12 cellular contexts compared by ENCODE assay signal in the genomic region with DNA sequence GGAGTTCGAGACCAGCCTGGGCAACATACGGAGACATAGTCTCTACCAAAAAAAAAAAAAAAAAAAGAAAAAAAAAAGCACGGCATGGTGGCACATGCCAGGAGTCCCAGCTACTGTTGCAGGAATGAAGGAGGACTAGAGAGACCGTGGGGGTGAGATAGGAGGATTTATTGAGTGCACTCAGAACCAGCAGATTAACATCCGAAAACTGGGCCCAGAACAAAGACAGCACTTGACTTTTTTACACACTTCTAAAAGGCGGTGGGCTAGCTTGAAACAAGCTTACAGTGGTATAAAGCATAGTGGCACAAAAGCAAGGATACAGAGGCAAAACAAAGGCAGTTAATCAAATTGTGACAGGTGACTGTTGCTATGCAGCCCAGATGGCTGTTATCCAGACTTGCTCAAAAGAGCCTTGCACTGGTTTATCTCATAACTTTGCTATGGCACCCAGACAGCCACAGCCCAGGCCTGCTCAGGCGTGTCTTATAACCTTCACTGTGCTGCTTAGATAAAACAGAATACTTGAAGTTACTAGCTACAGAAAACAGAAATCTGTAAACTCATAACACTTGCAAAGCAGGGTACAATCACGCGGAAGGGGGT. TPM values are rescaled to one million over a fixed set of nuclear protein-coding genes. Genes with fewer than 3 reads are reported as not detected.
A peak's percentile ranks its signal among the peaks of the same experiment; 100 is the strongest.
DNase-seq lines count a peak whose midpoint lies in the region; ATAC-seq, FAIRE-seq and TF ChIP-seq lines count a peak whose summit lies in the region.
"Had no signal": no experiment of that assay in that cellular context is flagged by ENCODE, and none has a peak within 500 bp of the region (broad histone marks: within the 10 kb centered on the region; RNA-seq: fewer than 3 reads in every experiment).

No MANE protein-coding gene starts in this region.

- intact Hi-C loops in endothelial cell of umbilical vein (cut with micrococcal nuclease), result no loop called here
- intact Hi-C loops in uterus (cut with DNase I; ENCODE audit: low total_unique reads), result no loop called here

- no peaks in the 10 kb centered on the region for H3K4me1 Mint-ChIP-seq in activated naive CD4-positive, alpha-beta T cell treated with anti-CD3 and anti-CD28 coated beads, Interleukin-2, amount 50 U/mL, for 24 hours
- H3K4me1 Mint-ChIP-seq: CD8-positive, alpha-beta memory T cell had no signal

- no TSS peak for BruUV-seq in endothelial cell of umbilical vein (replicated peaks; lab: Mats Ljungman, UMichigan)

- CTCF ChIA-PET in endothelial cell of umbilical vein (lab: Charles Lee), result no interaction called here

- TF ChIP-seq POLR2A in endothelial cell of umbilical vein (IDR thresholded peaks at IDR 0.05; ENCODE audit: low read depth, low read length), result no peak
- no peak for TF ChIP-seq POLR2A in uterus (IDR thresholded peaks at IDR 0.05)

- dilution Hi-C loops in endothelial cell of umbilical vein (cut with MboI; ENCODE audit: extremely low pct_ligation_motif_present, low sequenced_read_pairs), result no loop called here

- H2AFZ ChIP-seq in endothelial cell of umbilical vein (ENCODE audit: low read depth, low read length), result no peak overlapping the region

- H3K9me1 ChIP-seq in endothelial cell of umbilical vein (replicated peaks; ENCODE audit: control insufficient read depth, extremely low read depth, insufficient read depth, low read length), result no peaks in the 10 kb centered on the region

- H3K36me3 Mint-ChIP-seq in activated naive CD4-positive, alpha-beta T cell treated with anti-CD3 and anti-CD28 coated beads, Interleukin-2, amount 50 U/mL, for 24 hours, result peaks cover 41% of the 10 kb centered on the region

- TF ChIP-seq CTCF in endothelial cell of umbilical vein (IDR thresholded peaks at IDR 0.05; ENCODE audit: extremely low read depth in 1 of 2, insufficient read depth in 1 of 2, low read depth in 1 of 2, low read length in 2 of 2) (no peak), uterus (IDR thresholded peaks at IDR 0.05) (no peak)

- H3K9me3 Mint-ChIP-seq in activated naive CD4-positive, alpha-beta T cell treated with anti-CD3 and anti-CD28 coated beads, Interleukin-2, amount 50 U/mL, for 24 hours, result peaks cover 35% of the 10 kb centered on the region

- H3K4me3 Mint-ChIP-seq in activated naive CD4-positive, alpha-beta T cell treated with anti-CD3 and anti-CD28 coated beads, Interleukin-2, amount 50 U/mL, for 24 hours, result no peak overlapping the region
- H3K4me3 Mint-ChIP-seq: dendritic cell treated with granulocyte-macrophage colony-stimulating factor and Interleukin-4, amounts not matched to agents 40 ng/mL and 50 ng/mL, for 4 days had no signal

- no peak for FAIRE-seq in endothelial cell of umbilical vein (lab: Jason Lieb, UNC)
- FAIRE-seq: keratinocyte had no signal

- H4K20me1 ChIP-seq in endothelial cell of umbilical vein (replicated peaks; ENCODE audit: control insufficient read depth, extremely low read depth, insufficient read depth, low read length), result no peaks in the 10 kb centered on the region

- POLR2A ChIA-PET in endothelial cell of umbilical vein (lab: Charles Lee), result no interaction called here

- H3K9me3 ChIP-seq in endothelial cell of umbilical vein (replicated peaks; ENCODE audit: control insufficient read depth, insufficient read depth, low read length) (no peaks in the 10 kb centered on the region), uterus (peaks cover 0 to 23% of the 10 kb centered on the region in 2 donors)

- H3K27ac ChIP-seq in endothelial cell of umbilical vein (ENCODE audit: insufficient read depth, low read depth, low read length) (no peak overlapping the region), uterus (no peak overlapping the region)

- H3K79me2 ChIP-seq in endothelial cell of umbilical vein (ENCODE audit: control insufficient read depth, insufficient read depth, low read length), result no peaks in the 10 kb centered on the region

- no peaks in the 10 kb centered on the region for H3K27me3 Mint-ChIP-seq in activated naive CD4-positive, alpha-beta T cell treated with anti-CD3 and anti-CD28 coated beads, Interleukin-2, amount 50 U/mL, for 24 hours
- H3K27me3 Mint-ChIP-seq: dendritic cell treated with granulocyte-macrophage colony-stimulating factor and Interleukin-4, amounts not matched to agents 40 ng/mL and 50 ng/mL, for 4 days; progenitor cell of endocrine pancreas had no signal

- H3K4me2 ChIP-seq in endothelial cell of umbilical vein (ENCODE audit: insufficient read depth, low read length), result no peak overlapping the region

- peaks cover 2 to 6% of the 10 kb centered on the region in 2 experiments for H3K27me3 ChIP-seq in endothelial cell of umbilical vein (ENCODE audit: control insufficient read depth in 2 of 2, insufficient read depth in 2 of 2, low read length in 2 of 2)
- no peaks in the 10 kb centered on the region for H3K27me3 ChIP-seq in uterus

- H3K27ac Mint-ChIP-seq in activated naive CD4-positive, alpha-beta T cell treated with anti-CD3 and anti-CD28 coated beads, Interleukin-2, amount 50 U/mL, for 24 hours, result peak overlapping the region; percentile 35
- H3K27ac Mint-ChIP-seq: dendritic cell treated with granulocyte-macrophage colony-stimulating factor and Interleukin-4, amounts not matched to agents 40 ng/mL and 50 ng/mL, for 4 days; progenitor cell of endocrine pancreas had no signal

- H3K36me3 ChIP-seq in endothelial cell of umbilical vein (ENCODE audit: control insufficient read depth in 2 of 2, extremely low read depth in 1 of 2, insufficient read depth in 2 of 2, low read length in 2 of 2) (no peaks in the 10 kb centered on the region), uterus (no peaks in the 10 kb centered on the region)

- no peak for ATAC-seq in GM21619 (IDR thresholded peaks at IDR 0.05; ENCODE audit: unreplicated experiment)

- H3K4me3 ChIP-seq in endothelial cell of umbilical vein (replicated peaks in 1 of 3; ENCODE audit: insufficient read depth in 1 of 3, low read depth in 1 of 3, low read length in 3 of 3), result no peak overlapping the region
- H3K4me3 ChIP-seq in uterus, result no peak overlapping the region

- H3K9ac ChIP-seq in endothelial cell of umbilical vein (replicated peaks; ENCODE audit: extremely low read depth, insufficient read depth, low read length), result no peak overlapping the region

- no peak for DNase-seq in activated naive CD4-positive, alpha-beta T cell (lab: John Stamatoyannopoulos, UW)
- DNase-seq in OCI-M1 (lab: John Stamatoyannopoulos, UW), result peak; percentile 61
- DNase-seq in endothelial cell of umbilical vein (ENCODE audit: low read depth, low spot score), result peak; percentile 21
- DNase-seq in renal cortical epithelial cell (ENCODE audit: low read depth), result peak; percentile 35
- no peak for DNase-seq in uterus
- no peak for DNase-seq in LoVo (ENCODE audit: low spot score)

- H3K4me1 ChIP-seq in endothelial cell of umbilical vein (ENCODE audit: control insufficient read depth, extremely low read depth, insufficient read depth, low read length) (no peaks in the 10 kb centered on the region), uterus (no peaks in the 10 kb centered on the region)

TF ChIP-seq in endothelial cell of umbilical vein, 7 proteins besides CTCF, POLR2A, EP300 and RAD21:
- TF ChIP-seq FOS (IDR thresholded peaks at IDR 0.05; ENCODE audit: borderline replicate concordance, insufficient read depth, low read length), result no peak
- no peak for TF ChIP-seq JUN (IDR thresholded peaks at IDR 0.05; ENCODE audit: borderline replicate concordance, insufficient read depth, insufficient read length, low read depth)
- TF ChIP-seq MAX (IDR thresholded peaks at IDR 0.05; ENCODE audit: insufficient read depth, insufficient read length), result no peak
- TF ChIP-seq GATA2 (IDR thresholded peaks at IDR 0.05; ENCODE audit: insufficient read depth, insufficient read length, low read depth, low read length), result no peak
- no peak for TF ChIP-seq EZH2 (IDR thresholded peaks at IDR 0.05; ENCODE audit: borderline replicate concordance, low read depth, low read length, severe bottlenecking)
- no peak for TF ChIP-seq MYC (IDR thresholded peaks at IDR 0.05; ENCODE audit: low read depth, low read length)
- no peak for TF ChIP-seq POLR2AphosphoS5 (IDR thresholded peaks at IDR 0.05; ENCODE audit: insufficient read depth, low read depth, low read length)

RNA-seq across cellular contexts. Expression of gene PI4K2B, which starts 10.0 kb away (rescaled TPM):
- total RNA-seq in endothelial cell of umbilical vein (17.9 and 19.3 TPM in 2 replicates), renal cortical epithelial cell (24.2 and 44.8 TPM in 2 replicates), uterus (10 to 100 TPM in 3 of 4 donors, 1 to 10 TPM in 1; 2.8 to 27.4 (median 18.2) TPM)
- polyA plus RNA-seq in endothelial cell of umbilical vein, result 2.8 and 3.5 TPM in 2 replicates
- polyA plus RNA-seq in endothelial cell of umbilical vein (2011; cell fraction: cytosol; rRNA removed), result 4.5 and 4.8 TPM in 2 replicates
- polyA plus RNA-seq in endothelial cell of umbilical vein (2011; cell fraction: nucleus; rRNA removed), result 3.7 and 5.6 TPM in 2 replicates
- 6.1 and 11.4 TPM in 2 replicates for polyA plus RNA-seq in endothelial cell of umbilical vein (2012)
- polyA minus RNA-seq in endothelial cell of umbilical vein, result 2.6 and 4.7 TPM in 2 replicates
- polyA minus RNA-seq in endothelial cell of umbilical vein (2011; cell fraction: cytosol; rRNA and poly(A)+ RNA removed), result 8.2 TPM
- polyA minus RNA-seq in endothelial cell of umbilical vein (2011; cell fraction: nucleus; rRNA and poly(A)+ RNA removed), result 4.1 and 4.5 TPM in 2 replicates

Comparison
In these comparisons a context has a peak if more than half of its experiments do, and no peak if none do; other contexts are left out.
1. DNase-seq: peak in OCI-M1 (single experiment), endothelial cell of umbilical vein (single experiment) and renal cortical epithelial cell (single experiment); none in activated naive CD4-positive, alpha-beta T cell (0 of 4), uterus (0 of 2) and LoVo (single experiment).